24 cellular contexts compared by ENCODE assay signal in genomic region chr2:233147136-233147828, GRCh38.
"Had no signal": no experiment of that assay in that cellular context is flagged by ENCODE, and none has a peak within 500 bp of the region (broad histone marks: within the 10 kb centered on the region; RNA-seq: fewer than 3 reads in every experiment).

No MANE protein-coding gene starts in this region.

- H3K9ac ChIP-seq: SK-N-SH had no signal

- H3K4me1 ChIP-seq: ascending aorta, body of pancreas, SJCRH30 had no signal

- H3K9me3 Mint-ChIP-seq: activated T-helper 2 cell treated with anti-CD3 and anti-CD28 coated beads, Interferon-gamma antibody, Interleukin-2, Interleukin-4, amounts not matched to agents 10 μg/mL and 5 μg/mL and 100 μg/mL, durations not matched to agents 14 hours and 24 hours and 36 hours had no signal

- H3K4me3 ChIP-seq: ascending aorta, body of pancreas, K562, SJCRH30 had no signal

- H3K27ac Mint-ChIP-seq: activated naive CD4-positive, alpha-beta T cell treated with anti-CD3 and anti-CD28 coated beads, Interleukin-2, amount 10 ng/mL, durations not matched to agents 7 days and 5 days had no signal

- H3K9me3 ChIP-seq: ascending aorta, body of pancreas, SK-N-SH had no signal

- H3K27ac ChIP-seq: ascending aorta, body of pancreas, SJCRH30 had no signal

- H3K27me3 Mint-ChIP-seq: activated naive CD4-positive, alpha-beta T cell treated with anti-CD3 and anti-CD28 coated beads, Interleukin-2, amount 10 ng/mL, durations not matched to agents 7 days and 5 days had no signal

- H3K36me3 ChIP-seq: ascending aorta, SJCRH30 had no signal

- H3K27me3 ChIP-seq: ascending aorta, body of pancreas, SJCRH30 had no signal

- DNase-seq: activated CD4-positive, alpha-beta T cell treated with anti-CD3 and anti-CD28 coated beads for 48 hours; activated CD4-positive, alpha-beta T cell treated with anti-CD3 and anti-CD28 coated beads, Interleukin-2, amount 50 U/mL, for 4 hours; activated CD4-positive, CD25-positive, alpha-beta regulatory T cell treated with anti-CD3 and anti-CD28 coated beads, Interleukin-2, amount 50 U/mL, for 72 hours; activated gamma-delta T cell treated with Interleukin-2 at 50 U/mL for 16 hours; activated naive CD4-positive, alpha-beta T cell treated with anti-CD3 and anti-CD28 coated beads, Interleukin-2, amount 10 ng/mL, durations not matched to agents 7 days and 5 days; activated T-cell treated with anti-CD3 and anti-CD28 coated beads, Interleukin-2, amount 50 U/mL, for 72 hours; body of pancreas; central memory CD4-positive, alpha-beta T cell; Karpas-422; NCI-H146; NCI-H187 treated with DMSO at 0.1 percent for 48 hours; NCI-H2081 treated with DMSO at 0.1 percent for 48 hours; NCI-H2227 treated with DMSO at 0.1 percent for 48 hours; NCI-H446 treated with DMSO at 0.1 percent for 48 hours; NCI-H526; NCI-H82; Right ventricle myocardium superior; RPMI8226; SJCRH30; SK-N-SH; T-helper 1 cell had no signal

- H3K4me3 Mint-ChIP-seq: activated naive CD4-positive, alpha-beta T cell treated with anti-CD3 and anti-CD28 coated beads, Interleukin-2, amount 10 ng/mL, durations not matched to agents 7 days and 5 days; activated T-cell treated with anti-CD3 and anti-CD28 coated beads, Interleukin-2, amount 50 U/mL, for 72 hours had no signal

- ATAC-seq: activated T-cell treated with anti-CD3 and anti-CD28 coated beads, Interleukin-2, amount 50 U/mL, for 72 hours; body of pancreas; K562 had no signal

- H3K4me2 ChIP-seq: SK-N-SH had no signal
